ENCODE assay signal across 19 cellular contexts in the genomic region with DNA sequence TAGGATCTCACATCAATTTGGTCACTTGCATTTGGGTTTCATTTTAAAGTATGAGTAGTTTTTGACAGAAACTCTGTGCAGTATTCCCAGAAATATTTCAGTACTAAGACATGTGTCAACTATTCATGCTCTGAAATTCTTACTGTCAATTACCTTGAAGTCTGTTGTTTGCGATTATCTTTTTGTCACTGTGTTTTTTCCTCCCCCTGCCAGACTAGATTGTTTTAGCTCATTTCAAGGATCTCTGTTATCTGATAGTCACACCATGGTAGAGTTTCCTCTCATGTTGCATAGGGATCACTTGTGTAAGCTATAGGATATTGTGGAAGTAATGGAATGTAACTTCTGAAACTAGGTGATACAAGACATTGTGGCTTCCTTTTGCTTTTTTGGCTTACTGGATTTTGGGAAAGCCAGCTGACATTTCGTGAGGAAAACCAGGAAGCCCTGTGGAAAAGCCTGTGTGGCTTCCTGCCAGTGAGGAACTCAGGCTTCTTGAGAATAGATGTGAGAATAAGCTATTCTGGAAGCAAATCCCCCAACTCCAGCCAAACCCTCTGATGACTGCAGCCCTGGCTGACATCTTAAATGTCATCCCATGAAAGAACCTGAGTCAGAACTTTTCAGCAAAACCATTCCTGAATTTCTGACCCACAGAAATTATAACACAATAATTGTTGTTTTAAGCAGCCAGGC.
"Had no signal": no experiment of that assay in that cellular context is flagged by ENCODE, and none has a peak within 500 bp of the region (broad histone marks: within the 10 kb centered on the region; RNA-seq: fewer than 3 reads in every experiment).

No MANE protein-coding gene starts in this region.

- H3K27ac ChIP-seq: adrenal gland, dorsolateral prefrontal cortex, skin epidermis had no signal

- DNase-seq: activated CD4-positive, alpha-beta T cell treated with anti-CD3 and anti-CD28 coated beads, Interleukin-2, amount 50 U/mL, for 4 hours; activated gamma-delta T cell treated with Interleukin-2 at 50 U/mL for 16 hours; activated T-cell treated with anti-CD3 and anti-CD28 coated beads for 4 hours; adrenal gland; dorsolateral prefrontal cortex; erythroblast; foreskin melanocyte; glutamatergic neuron; hypothalamus; islet precursor cell; mesenchymal stem cell; occipital lobe; posterior cingulate gyrus; retina; stimulated activated naive CD8-positive, alpha-beta T cell treated with anti-CD3 and anti-CD28 coated beads, Interleukin-15, Interleukin-2, amounts not matched to agents 100 U/mL and 50 U/mL, for 24 hours; SW 1271 had no signal

- H3K27me3 ChIP-seq: adrenal gland had no signal

- H3K9me3 ChIP-seq: adrenal gland had no signal

- ATAC-seq: activated naive CD4-positive, alpha-beta T cell treated with anti-CD3 and anti-CD28 coated beads, Interleukin-2, amount 50 U/mL, for 72 hours; natural killer cell treated with Interleukin-12 subunit alpha and Interleukin-12 subunit beta and Interleukin-15 and Interleukin-18, amount 100 ng/mL, for 72 hours; stimulated activated naive CD8-positive, alpha-beta T cell treated with anti-CD3 and anti-CD28 coated beads, Interleukin-15, Interleukin-2, amounts not matched to agents 100 U/mL and 50 U/mL, for 24 hours had no signal

- H3K36me3 ChIP-seq: adrenal gland had no signal

- H3K4me3 ChIP-seq: adrenal gland, dorsolateral prefrontal cortex, skin epidermis had no signal

- H3K4me1 ChIP-seq: adrenal gland had no signal
